2 cellular contexts compared by ENCODE assay signal in the genomic region with DNA sequence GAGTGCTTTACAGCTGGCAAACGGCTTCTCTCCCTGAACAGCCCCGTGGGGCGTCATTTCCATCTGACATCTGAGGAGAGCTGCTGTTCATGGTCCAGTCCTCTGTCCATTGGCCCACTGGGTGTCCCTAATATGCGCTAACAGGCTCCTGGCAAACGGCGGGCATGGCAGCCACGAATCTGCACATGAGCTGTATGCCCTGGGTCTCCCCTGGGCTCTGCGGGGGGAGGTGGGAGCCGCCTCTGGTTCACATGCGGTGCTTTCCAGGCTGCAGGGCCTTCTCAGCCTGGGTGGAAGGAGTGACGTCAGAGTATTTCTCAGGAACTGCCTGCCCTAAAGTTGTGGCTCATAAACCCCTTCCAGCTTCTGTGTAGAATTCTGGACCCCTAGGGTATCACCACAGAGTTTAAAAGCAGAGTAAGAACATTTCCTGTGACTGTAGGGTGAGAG.
TF ChIP-seq lines count a peak whose summit lies in the region.

No MANE protein-coding gene starts in this region.

TF ChIP-seq in liver, 16 proteins besides CTCF, POLR2A, EP300 and RAD21:
- TF ChIP-seq FOXA2 (IDR thresholded peaks at IDR 0.05) (no peak), NR2F2 (IDR thresholded peaks at IDR 0.05) (no peak), RXRA (IDR thresholded peaks at IDR 0.05) (no peak), TAF1 (conservative IDR thresholded peaks at IDR 0.05) (no peak), YY1 (IDR thresholded peaks at IDR 0.05) (no peak), FOXA1 (IDR thresholded peaks at IDR 0.05) (no peak), JUND (IDR thresholded peaks at IDR 0.05) (no peak), SP1 (IDR thresholded peaks at IDR 0.05) (no peak), ATF3 (IDR thresholded peaks at IDR 0.05) (no peak), HNF4A (conservative IDR thresholded peaks at IDR 0.05) (no peak), ZBTB33 (IDR thresholded peaks at IDR 0.05) (no peak), GABPA (IDR thresholded peaks at IDR 0.05 in 1 of 2, conservative IDR thresholded peaks at IDR 0.05 in 1 of 2) (no peak), EGR1 (IDR thresholded peaks at IDR 0.05; ENCODE audit: low read depth in 2 of 2) (no peak), HNF4G (IDR thresholded peaks at IDR 0.05) (no peak)
- TF ChIP-seq, protein P1, sequence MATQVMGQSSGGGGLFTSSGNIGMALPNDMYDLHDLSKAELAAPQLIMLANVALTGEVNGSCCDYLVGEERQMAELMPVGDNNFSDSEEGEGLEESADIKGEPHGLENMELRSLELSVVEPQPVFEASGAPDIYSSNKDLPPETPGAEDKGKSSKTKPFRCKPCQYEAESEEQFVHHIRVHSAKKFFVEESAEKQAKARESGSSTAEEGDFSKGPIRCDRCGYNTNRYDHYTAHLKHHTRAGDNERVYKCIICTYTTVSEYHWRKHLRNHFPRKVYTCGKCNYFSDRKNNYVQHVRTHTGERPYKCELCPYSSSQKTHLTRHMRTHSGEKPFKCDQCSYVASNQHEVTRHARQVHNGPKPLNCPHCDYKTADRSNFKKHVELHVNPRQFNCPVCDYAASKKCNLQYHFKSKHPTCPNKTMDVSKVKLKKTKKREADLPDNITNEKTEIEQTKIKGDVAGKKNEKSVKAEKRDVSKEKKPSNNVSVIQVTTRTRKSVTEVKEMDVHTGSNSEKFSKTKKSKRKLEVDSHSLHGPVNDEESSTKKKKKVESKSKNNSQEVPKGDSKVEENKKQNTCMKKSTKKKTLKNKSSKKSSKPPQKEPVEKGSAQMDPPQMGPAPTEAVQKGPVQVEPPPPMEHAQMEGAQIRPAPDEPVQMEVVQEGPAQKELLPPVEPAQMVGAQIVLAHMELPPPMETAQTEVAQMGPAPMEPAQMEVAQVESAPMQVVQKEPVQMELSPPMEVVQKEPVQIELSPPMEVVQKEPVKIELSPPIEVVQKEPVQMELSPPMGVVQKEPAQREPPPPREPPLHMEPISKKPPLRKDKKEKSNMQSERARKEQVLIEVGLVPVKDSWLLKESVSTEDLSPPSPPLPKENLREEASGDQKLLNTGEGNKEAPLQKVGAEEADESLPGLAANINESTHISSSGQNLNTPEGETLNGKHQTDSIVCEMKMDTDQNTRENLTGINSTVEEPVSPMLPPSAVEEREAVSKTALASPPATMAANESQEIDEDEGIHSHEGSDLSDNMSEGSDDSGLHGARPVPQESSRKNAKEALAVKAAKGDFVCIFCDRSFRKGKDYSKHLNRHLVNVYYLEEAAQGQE (IDR thresholded peaks at IDR 0.05), result no peak
- TF ChIP-seq, protein P2, sequence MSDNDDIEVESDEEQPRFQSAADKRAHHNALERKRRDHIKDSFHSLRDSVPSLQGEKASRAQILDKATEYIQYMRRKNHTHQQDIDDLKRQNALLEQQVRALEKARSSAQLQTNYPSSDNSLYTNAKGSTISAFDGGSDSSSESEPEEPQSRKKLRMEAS (IDR thresholded peaks at IDR 0.05), result no peak

TF ChIP-seq in HepG2, 621 proteins besides CTCF, POLR2A, EP300 and RAD21:
- TF ChIP-seq, protein P3, sequence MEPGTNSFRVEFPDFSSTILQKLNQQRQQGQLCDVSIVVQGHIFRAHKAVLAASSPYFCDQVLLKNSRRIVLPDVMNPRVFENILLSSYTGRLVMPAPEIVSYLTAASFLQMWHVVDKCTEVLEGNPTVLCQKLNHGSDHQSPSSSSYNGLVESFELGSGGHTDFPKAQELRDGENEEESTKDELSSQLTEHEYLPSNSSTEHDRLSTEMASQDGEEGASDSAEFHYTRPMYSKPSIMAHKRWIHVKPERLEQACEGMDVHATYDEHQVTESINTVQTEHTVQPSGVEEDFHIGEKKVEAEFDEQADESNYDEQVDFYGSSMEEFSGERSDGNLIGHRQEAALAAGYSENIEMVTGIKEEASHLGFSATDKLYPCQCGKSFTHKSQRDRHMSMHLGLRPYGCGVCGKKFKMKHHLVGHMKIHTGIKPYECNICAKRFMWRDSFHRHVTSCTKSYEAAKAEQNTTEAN (CRISPR knock-in tag; conservative IDR thresholded peaks at IDR 0.05), result no peak
- TF ChIP-seq ZNF331 (CRISPR knock-in tag; IDR thresholded peaks at IDR 0.05) (no peak), ZNF264 (CRISPR knock-in tag; IDR thresholded peaks at IDR 0.05) (no peak), PTBP1 (IDR thresholded peaks at IDR 0.05; ENCODE audit: low read depth, low read length, poor library complexity, severe bottlenecking) (no peak), ZNF232 (CRISPR knock-in tag; IDR thresholded peaks at IDR 0.05; ENCODE audit: borderline replicate concordance) (no peak), ZNF350 (CRISPR knock-in tag; IDR thresholded peaks at IDR 0.05; ENCODE audit: borderline replicate concordance, low read depth) (no peak), ZNF552 (CRISPR knock-in tag; IDR thresholded peaks at IDR 0.05; ENCODE audit: borderline replicate concordance) (no peak), KMT2A (CRISPR knock-in tag; IDR thresholded peaks at IDR 0.05) (no peak), SSRP1 (CRISPR knock-in tag; IDR thresholded peaks at IDR 0.05) (no peak), ASH2L (IDR thresholded peaks at IDR 0.05; ENCODE audit: insufficient read length, low read depth, low read length) (no peak), ZNF564 (CRISPR knock-in tag; IDR thresholded peaks at IDR 0.05) (no peak), ZNF740 (CRISPR knock-in tag; IDR thresholded peaks at IDR 0.05) (no peak), MIER3 (CRISPR knock-in tag; IDR thresholded peaks at IDR 0.05; ENCODE audit: borderline replicate concordance) (no peak)
- TF ChIP-seq, protein P4, sequence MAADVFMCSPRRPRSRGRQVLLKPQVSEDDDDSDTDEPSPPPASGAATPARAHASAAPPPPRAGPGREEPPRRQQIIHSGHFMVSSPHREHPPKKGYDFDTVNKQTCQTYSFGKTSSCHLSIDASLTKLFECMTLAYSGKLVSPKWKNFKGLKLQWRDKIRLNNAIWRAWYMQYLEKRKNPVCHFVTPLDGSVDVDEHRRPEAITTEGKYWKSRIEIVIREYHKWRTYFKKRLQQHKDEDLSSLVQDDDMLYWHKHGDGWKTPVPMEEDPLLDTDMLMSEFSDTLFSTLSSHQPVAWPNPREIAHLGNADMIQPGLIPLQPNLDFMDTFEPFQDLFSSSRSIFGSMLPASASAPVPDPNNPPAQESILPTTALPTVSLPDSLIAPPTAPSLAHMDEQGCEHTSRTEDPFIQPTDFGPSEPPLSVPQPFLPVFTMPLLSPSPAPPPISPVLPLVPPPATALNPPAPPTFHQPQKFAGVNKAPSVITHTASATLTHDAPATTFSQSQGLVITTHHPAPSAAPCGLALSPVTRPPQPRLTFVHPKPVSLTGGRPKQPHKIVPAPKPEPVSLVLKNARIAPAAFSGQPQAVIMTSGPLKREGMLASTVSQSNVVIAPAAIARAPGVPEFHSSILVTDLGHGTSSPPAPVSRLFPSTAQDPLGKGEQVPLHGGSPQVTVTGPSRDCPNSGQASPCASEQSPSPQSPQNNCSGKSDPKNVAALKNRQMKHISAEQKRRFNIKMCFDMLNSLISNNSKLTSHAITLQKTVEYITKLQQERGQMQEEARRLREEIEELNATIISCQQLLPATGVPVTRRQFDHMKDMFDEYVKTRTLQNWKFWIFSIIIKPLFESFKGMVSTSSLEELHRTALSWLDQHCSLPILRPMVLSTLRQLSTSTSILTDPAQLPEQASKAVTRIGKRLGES (CRISPR knock-in tag; IDR thresholded peaks at IDR 0.05; ENCODE audit: borderline replicate concordance), result no peak
